17 cellular contexts compared by ENCODE assay signal in genomic region chr1:163974120-163974519, GRCh38.
"Had no signal": no experiment of that assay in that cellular context is flagged by ENCODE, and none has a peak within 500 bp of the region (broad histone marks: within the 10 kb centered on the region; RNA-seq: fewer than 3 reads in every experiment).

No MANE protein-coding gene starts in this region.

- DNase-seq: esophagus squamous epithelium; gastrocnemius medialis; heart right ventricle; islet precursor cell; mucosa of descending colon; naive thymus-derived CD8-positive, alpha-beta T cell; posterior cingulate gyrus; sigmoid colon; stimulated activated CD4-positive, alpha-beta T cell treated with anti-CD3 and anti-CD28 coated beads, Interleukin-2, amount 100 ng/mL, for 24 hours; stimulated activated CD4-positive, alpha-beta T cell treated with anti-CD3 and anti-CD28 coated beads, Interleukin-4, amount 100 ng/mL, for 4 hours; stimulated activated naive B cell treated with anti-CD40 and anti-IgM and Interleukin-4, amounts not matched to agents 10 μg/mL and 1 μg/mL and 100 μg/mL, for 72 hours; stomach; substantia nigra; transverse colon had no signal

- H3K4me3 ChIP-seq: esophagus squamous epithelium, gastrocnemius medialis, heart right ventricle, mucosa of descending colon, sigmoid colon, skin epidermis, stomach, thoracic aorta, transverse colon had no signal

- ATAC-seq: gastrocnemius medialis; heart right ventricle; left lobe of liver; mucosa of descending colon; naive thymus-derived CD8-positive, alpha-beta T cell; stimulated activated naive B cell treated with anti-CD40 and anti-IgM and Interleukin-4, amounts not matched to agents 10 μg/mL and 1 μg/mL and 100 μg/mL, for 72 hours had no signal
